17 cellular contexts compared by ENCODE assay signal in genomic region chr1:5926686-5927435, GRCh38.
DNase-seq lines count a peak whose midpoint lies in the region; ATAC-seq and TF ChIP-seq lines count a peak whose summit lies in the region.
"Had no signal": no experiment of that assay in that cellular context is flagged by ENCODE, and none has a peak within 500 bp of the region (broad histone marks: within the 10 kb centered on the region; RNA-seq: fewer than 3 reads in every experiment).

No MANE protein-coding gene starts in this region.

- no peaks in the 10 kb centered on the region for H3K27me3 ChIP-seq in osteoblast (ENCODE audit: insufficient read depth, low read length)

- no peaks in the 10 kb centered on the region for H3K4me1 ChIP-seq in osteoblast (ENCODE audit: insufficient read depth, low read length)
- H3K4me1 ChIP-seq: A549, Caco-2 had no signal

- no peaks in the 10 kb centered on the region for H3K9me3 ChIP-seq in osteoblast (ENCODE audit: low read depth, low read length)
- H3K9me3 ChIP-seq: A549, Caco-2 had no signal

- ATAC-seq in Right ventricle myocardium superior (ENCODE audit: poor library complexity) (no peak), HG02642 (IDR thresholded peaks at IDR 0.05; ENCODE audit: poor library complexity, unreplicated experiment) (no peak)
- ATAC-seq: A549, Panc1 had no signal

- H3K4me3 ChIP-seq in osteoblast (ENCODE audit: insufficient read depth, low read length), result no peak overlapping the region
- H3K4me3 ChIP-seq: A549 had no signal

- H3K4me2 ChIP-seq in osteoblast (ENCODE audit: insufficient read depth, low read length), result no peak overlapping the region
- H3K4me2 ChIP-seq: A549 had no signal

- DNase-seq in cardiac septum (ENCODE audit: low spot score), result peak; percentile 68
- DNase-seq in Right ventricle myocardium superior, result no peak
- peak; percentile 7 for DNase-seq in activated CD8-positive, alpha-beta memory T cell treated with anti-CD3 and anti-CD28 coated beads, Interleukin-2, amount 50 U/mL, for 48 hours
- DNase-seq in osteoblast (ENCODE audit: insufficient read length, low spot score, missing footprints), result peak; percentile 29
- DNase-seq in NCI-H526 (lab: John Stamatoyannopoulos, UW), result no peak
- no peak for DNase-seq in NCI-H1436 (lab: John Stamatoyannopoulos, UW)
- DNase-seq: Caco-2; CD4-positive, alpha-beta T cell; EL; GOT3; NCI-H1417; NCI-H2029; NCI-H446; NCI-H69 had no signal

- no peak overlapping the region for H2AFZ ChIP-seq in osteoblast (ENCODE audit: low read length)

- intact Hi-C loops in cardiac septum (cut with DNase I), result no loop called here
- intact Hi-C loops in Right ventricle myocardium superior (cut with DNase I), result no loop called here

- H3K79me2 ChIP-seq in osteoblast (ENCODE audit: insufficient read depth, low read length), result no peaks in the 10 kb centered on the region

- no peaks in the 10 kb centered on the region for H3K36me3 ChIP-seq in osteoblast (ENCODE audit: insufficient read depth, low read length)

- no peak for TF ChIP-seq CTCF in osteoblast (IDR thresholded peaks at IDR 0.05; ENCODE audit: extremely low read depth, low read depth, low read length)

- H4K20me1 ChIP-seq in osteoblast (ENCODE audit: insufficient read depth, low read length), result no peaks in the 10 kb centered on the region

- H3K27ac ChIP-seq in osteoblast (ENCODE audit: low read depth, low read length), result no peak overlapping the region
- H3K27ac ChIP-seq: A549 had no signal

Comparison
In these comparisons a context has a peak if more than half of its experiments do, and no peak if none do; other contexts are left out.
1. DNase-seq: peak in cardiac septum (single experiment), activated CD8-positive, alpha-beta memory T cell treated with anti-CD3 and anti-CD28 coated beads, Interleukin-2, amount 50 U/mL, for 48 hours (single experiment) and osteoblast (single experiment); none in Right ventricle myocardium superior (single experiment), NCI-H526 (0 of 2) and NCI-H1436 (single experiment).